ENCODE assay signal across 25 cellular contexts in genomic region chr1:210554382-210554781, GRCh38.
"Had no signal": no experiment of that assay in that cellular context is flagged by ENCODE, and none has a peak within 500 bp of the region (broad histone marks: within the 10 kb centered on the region; RNA-seq: fewer than 3 reads in every experiment).

No MANE protein-coding gene starts in this region.

- H3K27me3 Mint-ChIP-seq: dendritic cell treated with granulocyte-macrophage colony-stimulating factor and Interleukin-4, amounts not matched to agents 40 ng/mL and 50 ng/mL, for 4 days; effector memory CD8-positive, alpha-beta T cell had no signal

- H3K36me3 ChIP-seq: colonic mucosa, esophagus muscularis mucosa, esophagus squamous epithelium, gastrocnemius medialis, gastroesophageal sphincter, heart left ventricle, heart right ventricle had no signal

- DNase-seq: colonic mucosa; cortex of kidney; dermis blood vessel endothelial cell; dorsolateral prefrontal cortex; effector CD4-positive, alpha-beta T cell; effector CD8-positive, alpha-beta T cell; effector memory CD4-positive, alpha-beta T cell; effector memory CD8-positive, alpha-beta T cell; endodermal cell; erythroblast; esophagus squamous epithelium; foreskin fibroblast; foreskin keratinocyte; foreskin melanocyte; gastrocnemius medialis; glutamatergic neuron; head of caudate nucleus; heart left ventricle; heart right ventricle had no signal

- H3K9me3 Mint-ChIP-seq: dendritic cell treated with granulocyte-macrophage colony-stimulating factor and Interleukin-4, amounts not matched to agents 40 ng/mL and 50 ng/mL, for 4 days; effector memory CD8-positive, alpha-beta T cell; endodermal cell had no signal

- H3K4me3 Mint-ChIP-seq: dendritic cell treated with granulocyte-macrophage colony-stimulating factor and Interleukin-4, amounts not matched to agents 40 ng/mL and 50 ng/mL, for 4 days; effector memory CD8-positive, alpha-beta T cell; endodermal cell had no signal

- H3K4me1 ChIP-seq: colonic mucosa, esophagus squamous epithelium, foreskin keratinocyte, gastrocnemius medialis, gastroesophageal sphincter had no signal

- H3K9me3 ChIP-seq: colonic mucosa, esophagus muscularis mucosa, esophagus squamous epithelium, gastrocnemius medialis, gastroesophageal sphincter, heart left ventricle, heart right ventricle had no signal

- ATAC-seq: effector memory CD8-positive, alpha-beta T cell; esophagus mucosa; foreskin keratinocyte; gastrocnemius medialis; gastroesophageal sphincter; heart left ventricle; heart right ventricle had no signal

- H3K4me3 ChIP-seq: colonic mucosa, coronary artery, dorsolateral prefrontal cortex, esophagus muscularis mucosa, esophagus squamous epithelium, gastrocnemius medialis, gastroesophageal sphincter, heart left ventricle, heart right ventricle had no signal

- H3K27me3 ChIP-seq: colonic mucosa, dorsolateral prefrontal cortex, esophagus muscularis mucosa, esophagus squamous epithelium, gastrocnemius medialis, gastroesophageal sphincter, heart left ventricle, heart right ventricle had no signal

- H3K27ac Mint-ChIP-seq: dendritic cell treated with granulocyte-macrophage colony-stimulating factor and Interleukin-4, amounts not matched to agents 40 ng/mL and 50 ng/mL, for 4 days; effector memory CD8-positive, alpha-beta T cell; endodermal cell had no signal

- H3K27ac ChIP-seq: colonic mucosa, coronary artery, dorsolateral prefrontal cortex, epithelial cell of prostate, esophagus muscularis mucosa, esophagus squamous epithelium, foreskin keratinocyte, gastrocnemius medialis, gastroesophageal sphincter, heart left ventricle, heart right ventricle had no signal
